19 cellular contexts compared by ENCODE assay signal in genomic region chr10:28903063-28903462, GRCh38.
DNase-seq lines count a peak whose midpoint lies in the region; ATAC-seq, FAIRE-seq and TF ChIP-seq lines count a peak whose summit lies in the region.
"Had no signal": no experiment of that assay in that cellular context is flagged by ENCODE, and none has a peak within 500 bp of the region (broad histone marks: within the 10 kb centered on the region; RNA-seq: fewer than 3 reads in every experiment).

No MANE protein-coding gene starts in this region.

- H3K36me3 ChIP-seq in liver (ENCODE audit: control insufficient read depth in 4 of 4, insufficient read depth in 3 of 4, low read depth in 1 of 4, low read length in 3 of 4) (no peaks in the 10 kb centered on the region), HepG2 (replicated peaks in 1 of 2; ENCODE audit: control insufficient read depth in 1 of 2, insufficient read depth in 2 of 2, low read length in 2 of 2) (no peaks in the 10 kb centered on the region), adipocyte (ENCODE audit: control insufficient read depth, insufficient read depth, low read length, severe bottlenecking) (no peaks in the 10 kb centered on the region), right lobe of liver (no peaks in the 10 kb centered on the region), aorta (ENCODE audit: control insufficient read depth in 1 of 2, insufficient read depth in 2 of 2, low read length in 1 of 2) (no peaks in the 10 kb centered on the region), transverse colon (no peaks in the 10 kb centered on the region)
- H3K36me3 ChIP-seq: BE2C, HAP-1 had no signal

- H4K20me1 ChIP-seq in HepG2 (ENCODE audit: insufficient read depth, low read length) = no peaks in the 10 kb centered on the region

- H2AFZ ChIP-seq in HepG2 (ENCODE audit: low read length) = no peak overlapping the region
- H2AFZ ChIP-seq: GM23248 had no signal

- TF ChIP-seq CTCF in liver (IDR thresholded peaks at IDR 0.05; ENCODE audit: low read depth, low read length, missing input control) = no peak
- TF ChIP-seq CTCF in HepG2 (CRISPR knock-in tag; IDR thresholded peaks at IDR 0.05) = no peak
- TF ChIP-seq CTCF in right lobe of liver (IDR thresholded peaks at IDR 0.05) = no peak
- no peak for TF ChIP-seq CTCF in transverse colon (IDR thresholded peaks at IDR 0.05)

- TF ChIP-seq RAD21 in liver (IDR thresholded peaks at IDR 0.05) (no peak), HepG2 (CRISPR knock-in tag; IDR thresholded peaks at IDR 0.05) (no peak)

- no TSS peak for BruUV-seq in HepG2 (replicated peaks; lab: Mats Ljungman, UMichigan)

- intact Hi-C loops in HepG2 (cut with micrococcal nuclease; ENCODE audit: unreplicated experiment) (no loop called here), right lobe of liver (cut with DNase I) (no loop called here), aorta (cut with DNase I) (loop anchor here in 1 of 2 donors (10.0 kb wide), 1 partner anchor 228 kb away; the partner anchor contains the start of gene BAMBI), transverse colon (cut with DNase I; ENCODE audit: low total_unique reads) (no loop called here)

- POLR2A ChIA-PET in HepG2 (lab: Yijun Ruan, JAX) = no interaction called here

- H3K27ac ChIP-seq in liver (ENCODE audit: low read depth in 1 of 2, low read length in 2 of 2) = no peak overlapping the region
- no peak overlapping the region for H3K27ac ChIP-seq in HepG2 (ENCODE audit: extremely low read length, insufficient read depth, low read length)
- H3K27ac ChIP-seq in right lobe of liver = no peak overlapping the region
- H3K27ac ChIP-seq in aorta (ENCODE audit: low read depth in 1 of 2, low read length in 2 of 2) = no peak overlapping the region
- H3K27ac ChIP-seq in transverse colon = no peak overlapping the region
- H3K27ac ChIP-seq: GM23248 had no signal

- no peak for ATAC-seq in HepG2
- ATAC-seq in right lobe of liver = peak in 3 of 4 donors; percentile 29 to 63 (median 44)
- ATAC-seq in aorta (ENCODE audit: low FRiP score) = peak; percentile 65

- H3K4me2 ChIP-seq in HepG2 (ENCODE audit: low read depth, low read length) = no peak overlapping the region

- no peaks in the 10 kb centered on the region for H3K79me2 ChIP-seq in HepG2 (ENCODE audit: insufficient read depth, low read length)

- TF ChIP-seq POLR2A in HepG2 (IDR thresholded peaks at IDR 0.05; ENCODE audit: insufficient read depth in 1 of 2, low read depth in 2 of 2, low read length in 2 of 2) (no peak), right lobe of liver (IDR thresholded peaks at IDR 0.05) (no peak), transverse colon (IDR thresholded peaks at IDR 0.05) (no peak)

- TF ChIP-seq EP300 in HepG2 (IDR thresholded peaks at IDR 0.05; ENCODE audit: low read depth in 2 of 2, low read length in 2 of 2) (no peak), HepG2 (CRISPR knock-in tag; IDR thresholded peaks at IDR 0.05; ENCODE audit: borderline replicate concordance) (no peak), transverse colon (IDR thresholded peaks at IDR 0.05; ENCODE audit: low read depth) (no peak)

- CTCF ChIA-PET in HepG2 (lab: Yijun Ruan, JAX; ENCODE audit: low intra/inter-chr PET ratio, low total read pairs) = no interaction called here

- DNase-seq in HepG2 (ENCODE audit: low spot score) (no peak), adipocyte (ENCODE audit: low read depth) (peak; percentile 44), right lobe of liver (no peak), aorta (no peak), transverse colon (no peak), urothelium cell line (ENCODE audit: low spot score) (no peak)
- no peak for DNase-seq in stimulated activated CD4-positive, alpha-beta T cell treated with anti-CD3 and anti-CD28 coated beads, Interleukin-12 subunit alpha, Interleukin-12 subunit beta, amount 100 ng/mL, for 4 hours
- DNase-seq: ACHN; BE2C; C1 segment of cervical spinal cord; Caco-2; CD4-positive, alpha-beta T cell; GM23248 had no signal

- no peak overlapping the region for H3K4me3 ChIP-seq in liver (ENCODE audit: low read depth in 1 of 3, low read length in 3 of 3)
- no peak overlapping the region for H3K4me3 ChIP-seq in HepG2 (replicated peaks in 1 of 3; ENCODE audit: insufficient read depth in 1 of 3, low read depth in 2 of 3, low read length in 3 of 3)
- no peak overlapping the region for H3K4me3 ChIP-seq in adipocyte (ENCODE audit: low read length)
- H3K4me3 ChIP-seq in right lobe of liver = no peak overlapping the region
- H3K4me3 ChIP-seq in aorta (ENCODE audit: low read length in 2 of 2) = no peak overlapping the region
- no peak overlapping the region for H3K4me3 ChIP-seq in transverse colon
- H3K4me3 ChIP-seq: GM23248, HAP-1 had no signal

- 28% methylated on average over 2 of the region's 2 CpGs for WGBS in liver
- WGBS in HepG2 (ENCODE audit: low lambda C conversion rate) = 78% methylated on average over 2 of the region's 2 CpGs
- 34% methylated on average over 2 of the region's 2 CpGs for WGBS in right lobe of liver (ENCODE audit: insufficient coverage, low coverage, low lambda C conversion rate, missing lambda C conversion rate)
- WGBS in aorta, 2 donors = 1 to 7% methylated on average over 2 of the region's 2 CpGs
- 61 to 62% methylated on average over 2 of the region's 2 CpGs for WGBS in transverse colon (ENCODE audit: low coverage in 1 of 2), 2 donors

- H3K4me1 ChIP-seq in liver (ENCODE audit: control insufficient read depth in 4 of 4, insufficient read depth in 4 of 4, low read length in 3 of 4) (no peaks in the 10 kb centered on the region), HepG2 (ENCODE audit: insufficient read depth, low read length) (peaks cover 38% of the 10 kb centered on the region), adipocyte (ENCODE audit: control insufficient read depth, insufficient read depth, low read length) (no peaks in the 10 kb centered on the region), right lobe of liver (no peaks in the 10 kb centered on the region), aorta (ENCODE audit: control insufficient read depth in 1 of 2, insufficient read depth in 2 of 2, low read length in 2 of 2) (peaks cover 3 to 13% of the 10 kb centered on the region in 2 donors), transverse colon (no peaks in the 10 kb centered on the region)

- FAIRE-seq in HepG2 (lab: Jason Lieb, UNC) = no peak
- FAIRE-seq in urothelium cell line (lab: Jason Lieb, UNC) = no peak
- FAIRE-seq: D721Med, G401.6, GM12891, GM19239 had no signal

- H3K9ac ChIP-seq in liver (ENCODE audit: low read depth in 1 of 2, low read length in 2 of 2) (no peak overlapping the region), HepG2 (ENCODE audit: insufficient read depth, low read depth, low read length) (no peak overlapping the region), adipocyte (ENCODE audit: low read length) (no peak overlapping the region)
- H3K9ac ChIP-seq: GM23248 had no signal

- in situ Hi-C loops in HepG2 (cut with HindIII; ENCODE audit: extremely low pct_ligation_motif_present, low pct_unique_long_range_greater_than_20kb) = no loop called here
- in situ Hi-C loops in transverse colon (cut with MboI; ENCODE audit: low pct_ligation_motif_present in 1 of 4, low pct_unique_long_range_greater_than_20kb in 1 of 4, low sequenced_read_pairs in 3 of 4) = no loop called here

- H3K27me3 ChIP-seq in liver (ENCODE audit: control insufficient read depth in 4 of 4, insufficient read depth in 4 of 4, low read length in 3 of 4) = no peaks in the 10 kb centered on the region
- H3K27me3 ChIP-seq in HepG2 (ENCODE audit: control insufficient read depth in 1 of 2, insufficient read depth in 2 of 2, low read length in 2 of 2) = no peaks in the 10 kb centered on the region
- H3K27me3 ChIP-seq in adipocyte (replicated peaks; ENCODE audit: control insufficient read depth, insufficient read depth, low read length) = no peaks in the 10 kb centered on the region
- no peaks in the 10 kb centered on the region for H3K27me3 ChIP-seq in right lobe of liver
- no peaks in the 10 kb centered on the region for H3K27me3 ChIP-seq in aorta (ENCODE audit: control insufficient read depth in 1 of 2, insufficient read depth in 2 of 2, low read length in 1 of 2)
- no peaks in the 10 kb centered on the region for H3K27me3 ChIP-seq in transverse colon
- H3K27me3 ChIP-seq: BE2C had no signal

- H3K9me3 ChIP-seq in liver (ENCODE audit: control insufficient read depth in 4 of 4, low read length in 3 of 4) = no peaks in the 10 kb centered on the region
- H3K9me3 ChIP-seq in HepG2 (ENCODE audit: low read length) = no peaks in the 10 kb centered on the region
- no peaks in the 10 kb centered on the region for H3K9me3 ChIP-seq in adipocyte (ENCODE audit: control insufficient read depth, low read length)
- H3K9me3 ChIP-seq in right lobe of liver = no peaks in the 10 kb centered on the region
- no peaks in the 10 kb centered on the region for H3K9me3 ChIP-seq in aorta (ENCODE audit: control insufficient read depth, low read length)
- no peaks in the 10 kb centered on the region for H3K9me3 ChIP-seq in transverse colon
- H3K9me3 ChIP-seq: BE2C, Caco-2, HAP-1 had no signal

TF ChIP-seq in liver, 16 proteins besides CTCF, POLR2A, EP300 and RAD21:
- TF ChIP-seq FOXA2 (IDR thresholded peaks at IDR 0.05) = peak; percentile 41
- TF ChIP-seq HNF4A (conservative IDR thresholded peaks at IDR 0.05) = peak in 1 of 2 donors; percentile 12
- no peak for TF ChIP-seq RXRA (IDR thresholded peaks at IDR 0.05)

TF ChIP-seq in HepG2, 621 proteins besides CTCF, POLR2A, EP300 and RAD21 (continues in another document):
- TF ChIP-seq ZNF33B (CRISPR knock-in tag; IDR thresholded peaks at IDR 0.05) (no peak), ASH2L (IDR thresholded peaks at IDR 0.05; ENCODE audit: insufficient read length, low read depth, low read length) (no peak), FOXA1 (IDR thresholded peaks at IDR 0.05) (no peak), FOXA1 (CRISPR knock-in tag; IDR thresholded peaks at IDR 0.05) (no peak), NCOR1 (IDR thresholded peaks at IDR 0.05; ENCODE audit: borderline replicate concordance, low read length) (no peak), JARID2 (CRISPR knock-in tag; IDR thresholded peaks at IDR 0.05; ENCODE audit: insufficient replicate concordance) (no peak), ZNF263 (CRISPR knock-in tag; IDR thresholded peaks at IDR 0.05) (no peak), MLX (CRISPR knock-in tag; IDR thresholded peaks at IDR 0.05) (no peak), ZNF614 (CRISPR knock-in tag; IDR thresholded peaks at IDR 0.05; ENCODE audit: borderline replicate concordance) (no peak), SP1 (IDR thresholded peaks at IDR 0.05) (no peak), SP1 (CRISPR knock-in tag; IDR thresholded peaks at IDR 0.05) (no peak), SOX6 (IDR thresholded peaks at IDR 0.05) (no peak), SOX6 (CRISPR knock-in tag; IDR thresholded peaks at IDR 0.05) (no peak)
